ENCODE assay signal across 8 cellular contexts in genomic region chr4:70601422-70602039, GRCh38. TPM values are rescaled to one million over a fixed set of nuclear protein-coding genes. Genes with fewer than 3 reads are reported as not detected.
DNase-seq lines count a peak whose midpoint lies in the region; ATAC-seq and TF ChIP-seq lines count a peak whose summit lies in the region.

No MANE protein-coding gene starts in this region.

- H4K8ac ChIP-seq in mesenchymal stem cell (ENCODE audit: low read length) = no peak overlapping the region

- H2AK5ac ChIP-seq in mesenchymal stem cell (ENCODE audit: low read length, severe bottlenecking) = no peak overlapping the region

- no peaks in the 10 kb centered on the region for H3K36me3 ChIP-seq in mesenchymal stem cell (ENCODE audit: control insufficient read depth in 1 of 2, insufficient read depth in 2 of 2, low read depth in 1 of 2, low read length in 2 of 2)

- ATAC-seq in GM19438 (IDR thresholded peaks at IDR 0.05; ENCODE audit: low read depth, unreplicated experiment) = peak; percentile 97
- peak; percentile 96 for ATAC-seq in HG03442 (IDR thresholded peaks at IDR 0.05; ENCODE audit: unreplicated experiment)

- no peak overlapping the region for H2BK12ac ChIP-seq in mesenchymal stem cell (ENCODE audit: low read length in 2 of 2)

- no peak overlapping the region for H2BK120ac ChIP-seq in mesenchymal stem cell (ENCODE audit: low read depth, low read length)

- no peak overlapping the region for H2AFZ ChIP-seq in mesenchymal stem cell (ENCODE audit: low read depth, low read length)

- no peak overlapping the region for H3K9ac ChIP-seq in mesenchymal stem cell (ENCODE audit: low read length)

- H3K4me3 ChIP-seq in coronary artery (no peak overlapping the region), mesenchymal stem cell (ENCODE audit: insufficient read depth in 1 of 2, low read depth in 1 of 2, low read length in 2 of 2) (no peak overlapping the region)

- peak; percentile 45 for DNase-seq in COR-L47 (lab: John Stamatoyannopoulos, UW)
- DNase-seq in NCI-H460 (ENCODE audit: extremely low read depth, low read depth) = peak; percentile 67
- DNase-seq in activated CD4-positive, alpha-beta T cell treated with anti-CD3 and anti-CD28 coated beads for 24 hours (ENCODE audit: low read depth in 2 of 2) = peak; percentile 6 to 25
- no peak for DNase-seq in coronary artery (ENCODE audit: low spot score)
- peak; percentile 61 for DNase-seq in mesenchymal stem cell
- peak; percentile 17 to 24 for DNase-seq in stimulated activated CD8-positive, alpha-beta memory T cell treated with anti-CD3 and anti-CD28 coated beads, Interleukin-4, amount 100 ng/mL, for 4 hours (ENCODE audit: low read depth in 2 of 2, low spot score in 1 of 2)

- WGBS in mesenchymal stem cell = 56% methylated on average over 2 of the region's 5 CpGs

- H3K27ac ChIP-seq in coronary artery (no peak overlapping the region), mesenchymal stem cell (ENCODE audit: low read length, poor library complexity, severe bottlenecking) (no peak overlapping the region)

- no peak overlapping the region for H2BK15ac ChIP-seq in mesenchymal stem cell (ENCODE audit: low read depth, poor library complexity, severe bottlenecking)

- peak; percentile 26 for TF ChIP-seq CTCF in coronary artery (IDR thresholded peaks at IDR 0.05)

- H3K27me3 ChIP-seq in mesenchymal stem cell (ENCODE audit: control insufficient read depth in 1 of 2, insufficient read depth in 1 of 2, low read length in 2 of 2) = no peaks in the 10 kb centered on the region

- H2BK5ac ChIP-seq in mesenchymal stem cell (ENCODE audit: low read depth, low read length, poor library complexity, severe bottlenecking) = no peak overlapping the region

- H3K4me2 ChIP-seq in mesenchymal stem cell (ENCODE audit: low read length, poor library complexity, severe bottlenecking) = no peak overlapping the region

- no peaks in the 10 kb centered on the region for H3K9me3 ChIP-seq in mesenchymal stem cell (ENCODE audit: control insufficient read depth, low read length)

- H3K4ac ChIP-seq in mesenchymal stem cell (ENCODE audit: low read depth in 1 of 2, low read length in 2 of 2) = no peak overlapping the region

- no peaks in the 10 kb centered on the region for H3K4me1 ChIP-seq in mesenchymal stem cell (ENCODE audit: control insufficient read depth, insufficient read depth, low read depth, low read length)

- no peak overlapping the region for H3K23ac ChIP-seq in mesenchymal stem cell (ENCODE audit: low read length in 2 of 2)

- no peak overlapping the region for H3K18ac ChIP-seq in mesenchymal stem cell (ENCODE audit: low read depth in 1 of 2, low read length in 2 of 2)

- no peaks in the 10 kb centered on the region for H3K79me1 ChIP-seq in mesenchymal stem cell (replicated peaks; ENCODE audit: low read length, poor library complexity, severe bottlenecking)

- no peak overlapping the region for H3K14ac ChIP-seq in mesenchymal stem cell (ENCODE audit: low read length in 2 of 2)

- no peak overlapping the region for H4K91ac ChIP-seq in mesenchymal stem cell (ENCODE audit: low read length)

RNA-seq across cellular contexts. Expression of gene AMBN, which starts 9.5 kb away (rescaled TPM):
- total RNA-seq in NCI-H460 (2014; rRNA removed; shearing (Covaris generic)) = not detected in 2 replicates
- not detected in 2 replicates for polyA plus RNA-seq in NCI-H460 (2014; cell fraction: nucleus; rRNA removed)
- not detected for polyA plus RNA-seq in mesenchymal stem cell (2013, experiment 1 of 2)
- not detected for polyA plus RNA-seq in mesenchymal stem cell (2013, experiment 2 of 2)

RNA-seq across cellular contexts. Expression of gene ENAM, which starts 27.0 kb away (rescaled TPM):
- total RNA-seq in NCI-H460 (2014; rRNA removed; shearing (Covaris generic)) = not detected in 2 replicates
- polyA plus RNA-seq in NCI-H460 (2014; cell fraction: nucleus; rRNA removed) = 0.02 TPM in 1 of 2 replicates, not detected in the other
- polyA plus RNA-seq in mesenchymal stem cell (2013, experiment 1 of 2) = 0.03 TPM
- not detected for polyA plus RNA-seq in mesenchymal stem cell (2013, experiment 2 of 2)
